2 cellular contexts compared by ENCODE assay signal in the genomic region with DNA sequence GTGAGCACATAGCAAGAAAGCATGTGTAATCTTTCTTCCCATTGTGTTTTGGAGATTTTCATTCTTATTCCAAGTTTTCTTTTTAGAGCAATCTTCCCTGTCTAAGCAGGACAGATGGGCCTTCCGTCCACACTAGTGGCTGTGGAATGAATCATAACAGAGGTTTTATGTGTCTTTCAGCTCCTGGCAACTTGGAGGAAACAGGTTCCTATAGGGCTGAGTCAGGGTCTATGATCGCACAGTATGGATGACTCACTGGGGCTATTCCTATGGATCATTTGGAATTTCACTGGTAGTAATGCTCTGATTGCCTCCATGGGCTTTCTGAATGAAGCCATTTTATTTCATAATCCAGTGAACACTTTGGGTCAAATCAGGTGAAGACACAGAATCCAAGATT.
A peak's percentile ranks its signal among the peaks of the same experiment; 100 is the strongest.
TF ChIP-seq lines count a peak whose summit lies in the region.

No MANE protein-coding gene starts in this region.

TF ChIP-seq in HCT116, 20 proteins besides CTCF, POLR2A, EP300 and RAD21:
- TF ChIP-seq SP1 (IDR thresholded peaks at IDR 0.05; ENCODE audit: low read depth) (no peak), YY1 (IDR thresholded peaks at IDR 0.05; ENCODE audit: extremely low read depth, insufficient replicate concordance, low read depth, low read length) (no peak), ZNF274 (IDR thresholded peaks at IDR 0.05; ENCODE audit: low read depth, low read length) (no peak)

TF ChIP-seq in SK-N-SH, 30 proteins besides CTCF, POLR2A, EP300 and RAD21:
- TF ChIP-seq USF2 (IDR thresholded peaks at IDR 0.05; ENCODE audit: borderline replicate concordance, low read depth, low read length) (no peak), TAF1 (IDR thresholded peaks at IDR 0.05; ENCODE audit: borderline replicate concordance, low read depth, low read length) (no peak), SIN3A (IDR thresholded peaks at IDR 0.05; ENCODE audit: borderline replicate concordance, low read depth, low read length) (no peak), FOXM1 (IDR thresholded peaks at IDR 0.05; ENCODE audit: low read depth) (no peak), JUND (IDR thresholded peaks at IDR 0.05) (peak; percentile 54), TEAD4 (IDR thresholded peaks at IDR 0.05; ENCODE audit: borderline replicate concordance, insufficient read depth) (no peak), TCF12 (IDR thresholded peaks at IDR 0.05) (peak; percentile 60; the same call in 1 of the 2 replicates), FOSL2 (IDR thresholded peaks at IDR 0.05; ENCODE audit: borderline replicate concordance, low read depth) (peak; percentile 76), REST (IDR thresholded peaks at IDR 0.05; ENCODE audit: low read depth, low read length) (no peak), SMC3 (IDR thresholded peaks at IDR 0.05; ENCODE audit: low read depth, low read length) (no peak)
- TF ChIP-seq, protein P1, sequence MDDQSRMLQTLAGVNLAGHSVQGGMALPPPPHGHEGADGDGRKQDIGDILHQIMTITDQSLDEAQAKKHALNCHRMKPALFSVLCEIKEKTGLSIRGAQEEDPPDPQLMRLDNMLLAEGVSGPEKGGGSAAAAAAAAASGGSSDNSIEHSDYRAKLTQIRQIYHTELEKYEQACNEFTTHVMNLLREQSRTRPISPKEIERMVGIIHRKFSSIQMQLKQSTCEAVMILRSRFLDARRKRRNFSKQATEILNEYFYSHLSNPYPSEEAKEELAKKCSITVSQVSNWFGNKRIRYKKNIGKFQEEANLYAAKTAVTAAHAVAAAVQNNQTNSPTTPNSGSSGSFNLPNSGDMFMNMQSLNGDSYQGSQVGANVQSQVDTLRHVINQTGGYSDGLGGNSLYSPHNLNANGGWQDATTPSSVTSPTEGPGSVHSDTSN (IDR thresholded peaks at IDR 0.05) = 0 out of 2 replicates have a peak, but pooled peaks have one; percentile 25
- TF ChIP-seq, protein P2, sequence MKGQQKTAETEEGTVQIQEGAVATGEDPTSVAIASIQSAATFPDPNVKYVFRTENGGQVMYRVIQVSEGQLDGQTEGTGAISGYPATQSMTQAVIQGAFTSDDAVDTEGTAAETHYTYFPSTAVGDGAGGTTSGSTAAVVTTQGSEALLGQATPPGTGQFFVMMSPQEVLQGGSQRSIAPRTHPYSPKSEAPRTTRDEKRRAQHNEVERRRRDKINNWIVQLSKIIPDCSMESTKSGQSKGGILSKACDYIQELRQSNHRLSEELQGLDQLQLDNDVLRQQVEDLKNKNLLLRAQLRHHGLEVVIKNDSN (IDR thresholded peaks at IDR 0.05; ENCODE audit: borderline replicate concordance, low read depth) = no peak
TF ChIP-seq in SK-N-SH: peak in this region for 4.
